ENCODE assay signal across 1 cellular context in the genomic region with DNA sequence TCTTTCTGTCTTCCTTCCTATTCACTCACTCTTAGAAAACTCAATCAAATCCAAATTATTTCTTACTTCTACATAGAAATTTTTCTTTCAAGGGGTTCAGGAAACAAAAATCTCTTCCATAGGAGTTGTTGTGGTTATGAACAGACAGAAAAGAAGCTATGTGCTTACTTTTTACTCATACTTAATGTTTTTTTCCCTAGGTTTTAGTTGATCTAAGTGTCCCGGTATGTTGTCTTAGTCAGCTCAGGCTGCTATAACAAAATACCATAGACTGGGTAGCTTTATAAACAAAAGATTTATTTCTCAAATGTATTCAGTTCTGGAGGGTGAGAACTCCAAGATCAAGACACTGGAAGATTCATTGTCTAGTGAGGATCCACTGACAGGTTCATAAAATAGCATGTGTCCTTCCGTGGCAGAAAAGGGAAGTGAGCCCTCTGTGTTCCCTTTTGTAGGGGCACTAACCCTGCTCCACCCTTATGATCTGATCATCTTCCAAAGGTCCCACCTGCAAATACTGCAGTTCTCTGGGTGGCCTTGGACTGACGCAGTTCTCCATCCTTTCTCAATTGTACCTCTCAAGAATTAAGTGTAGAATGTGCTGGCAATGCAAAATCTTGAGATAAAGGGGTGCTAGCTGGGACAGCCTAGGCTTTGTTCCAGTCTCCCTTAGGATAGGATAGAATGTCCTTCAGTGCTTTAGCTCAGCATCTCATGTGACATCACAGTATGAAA.
TF ChIP-seq lines count a peak whose summit lies in the region.

No MANE protein-coding gene starts in this region.

TF ChIP-seq in GM12878, 131 proteins besides CTCF, POLR2A, EP300 and RAD21 (continued from another document and continues in another):
- TF ChIP-seq, protein P1, sequence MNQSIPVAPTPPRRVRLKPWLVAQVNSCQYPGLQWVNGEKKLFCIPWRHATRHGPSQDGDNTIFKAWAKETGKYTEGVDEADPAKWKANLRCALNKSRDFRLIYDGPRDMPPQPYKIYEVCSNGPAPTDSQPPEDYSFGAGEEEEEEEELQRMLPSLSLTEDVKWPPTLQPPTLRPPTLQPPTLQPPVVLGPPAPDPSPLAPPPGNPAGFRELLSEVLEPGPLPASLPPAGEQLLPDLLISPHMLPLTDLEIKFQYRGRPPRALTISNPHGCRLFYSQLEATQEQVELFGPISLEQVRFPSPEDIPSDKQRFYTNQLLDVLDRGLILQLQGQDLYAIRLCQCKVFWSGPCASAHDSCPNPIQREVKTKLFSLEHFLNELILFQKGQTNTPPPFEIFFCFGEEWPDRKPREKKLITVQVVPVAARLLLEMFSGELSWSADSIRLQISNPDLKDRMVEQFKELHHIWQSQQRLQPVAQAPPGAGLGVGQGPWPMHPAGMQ (IDR thresholded peaks at IDR 0.05; ENCODE audit: borderline replicate concordance) = no peak
- TF ChIP-seq, protein P2, sequence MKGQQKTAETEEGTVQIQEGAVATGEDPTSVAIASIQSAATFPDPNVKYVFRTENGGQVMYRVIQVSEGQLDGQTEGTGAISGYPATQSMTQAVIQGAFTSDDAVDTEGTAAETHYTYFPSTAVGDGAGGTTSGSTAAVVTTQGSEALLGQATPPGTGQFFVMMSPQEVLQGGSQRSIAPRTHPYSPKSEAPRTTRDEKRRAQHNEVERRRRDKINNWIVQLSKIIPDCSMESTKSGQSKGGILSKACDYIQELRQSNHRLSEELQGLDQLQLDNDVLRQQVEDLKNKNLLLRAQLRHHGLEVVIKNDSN (IDR thresholded peaks at IDR 0.05; ENCODE audit: borderline replicate concordance, extremely low read length, insufficient read depth, low read depth, low read length) = no peak
- TF ChIP-seq MYC (IDR thresholded peaks at IDR 0.05; ENCODE audit: insufficient read depth, insufficient read length, insufficient replicate concordance, low read length, severe bottlenecking) = no peak
- TF ChIP-seq, protein P3, sequence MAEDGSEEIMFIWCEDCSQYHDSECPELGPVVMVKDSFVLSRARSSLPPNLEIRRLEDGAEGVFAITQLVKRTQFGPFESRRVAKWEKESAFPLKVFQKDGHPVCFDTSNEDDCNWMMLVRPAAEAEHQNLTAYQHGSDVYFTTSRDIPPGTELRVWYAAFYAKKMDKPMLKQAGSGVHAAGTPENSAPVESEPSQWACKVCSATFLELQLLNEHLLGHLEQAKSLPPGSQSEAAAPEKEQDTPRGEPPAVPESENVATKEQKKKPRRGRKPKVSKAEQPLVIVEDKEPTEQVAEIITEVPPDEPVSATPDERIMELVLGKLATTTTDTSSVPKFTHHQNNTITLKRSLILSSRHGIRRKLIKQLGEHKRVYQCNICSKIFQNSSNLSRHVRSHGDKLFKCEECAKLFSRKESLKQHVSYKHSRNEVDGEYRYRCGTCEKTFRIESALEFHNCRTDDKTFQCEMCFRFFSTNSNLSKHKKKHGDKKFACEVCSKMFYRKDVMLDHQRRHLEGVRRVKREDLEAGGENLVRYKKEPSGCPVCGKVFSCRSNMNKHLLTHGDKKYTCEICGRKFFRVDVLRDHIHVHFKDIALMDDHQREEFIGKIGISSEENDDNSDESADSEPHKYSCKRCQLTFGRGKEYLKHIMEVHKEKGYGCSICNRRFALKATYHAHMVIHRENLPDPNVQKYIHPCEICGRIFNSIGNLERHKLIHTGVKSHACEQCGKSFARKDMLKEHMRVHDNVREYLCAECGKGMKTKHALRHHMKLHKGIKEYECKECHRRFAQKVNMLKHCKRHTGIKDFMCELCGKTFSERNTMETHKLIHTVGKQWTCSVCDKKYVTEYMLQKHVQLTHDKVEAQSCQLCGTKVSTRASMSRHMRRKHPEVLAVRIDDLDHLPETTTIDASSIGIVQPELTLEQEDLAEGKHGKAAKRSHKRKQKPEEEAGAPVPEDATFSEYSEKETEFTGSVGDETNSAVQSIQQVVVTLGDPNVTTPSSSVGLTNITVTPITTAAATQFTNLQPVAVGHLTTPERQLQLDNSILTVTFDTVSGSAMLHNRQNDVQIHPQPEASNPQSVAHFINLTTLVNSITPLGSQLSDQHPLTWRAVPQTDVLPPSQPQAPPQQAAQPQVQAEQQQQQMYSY (CRISPR knock-in tag; IDR thresholded peaks at IDR 0.05) = no peak
- TF ChIP-seq, protein P4, sequence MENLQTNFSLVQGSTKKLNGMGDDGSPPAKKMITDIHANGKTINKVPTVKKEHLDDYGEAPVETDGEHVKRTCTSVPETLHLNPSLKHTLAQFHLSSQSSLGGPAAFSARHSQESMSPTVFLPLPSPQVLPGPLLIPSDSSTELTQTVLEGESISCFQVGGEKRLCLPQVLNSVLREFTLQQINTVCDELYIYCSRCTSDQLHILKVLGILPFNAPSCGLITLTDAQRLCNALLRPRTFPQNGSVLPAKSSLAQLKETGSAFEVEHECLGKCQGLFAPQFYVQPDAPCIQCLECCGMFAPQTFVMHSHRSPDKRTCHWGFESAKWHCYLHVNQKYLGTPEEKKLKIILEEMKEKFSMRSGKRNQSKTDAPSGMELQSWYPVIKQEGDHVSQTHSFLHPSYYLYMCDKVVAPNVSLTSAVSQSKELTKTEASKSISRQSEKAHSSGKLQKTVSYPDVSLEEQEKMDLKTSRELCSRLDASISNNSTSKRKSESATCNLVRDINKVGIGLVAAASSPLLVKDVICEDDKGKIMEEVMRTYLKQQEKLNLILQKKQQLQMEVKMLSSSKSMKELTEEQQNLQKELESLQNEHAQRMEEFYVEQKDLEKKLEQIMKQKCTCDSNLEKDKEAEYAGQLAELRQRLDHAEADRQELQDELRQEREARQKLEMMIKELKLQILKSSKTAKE (IDR thresholded peaks at IDR 0.05; ENCODE audit: low read depth, poor library complexity, severe bottlenecking) = no peak
- TF ChIP-seq IRF4 (IDR thresholded peaks at IDR 0.05; ENCODE audit: low read depth, low read length) = peak; percentile 79
- TF ChIP-seq, protein P5, sequence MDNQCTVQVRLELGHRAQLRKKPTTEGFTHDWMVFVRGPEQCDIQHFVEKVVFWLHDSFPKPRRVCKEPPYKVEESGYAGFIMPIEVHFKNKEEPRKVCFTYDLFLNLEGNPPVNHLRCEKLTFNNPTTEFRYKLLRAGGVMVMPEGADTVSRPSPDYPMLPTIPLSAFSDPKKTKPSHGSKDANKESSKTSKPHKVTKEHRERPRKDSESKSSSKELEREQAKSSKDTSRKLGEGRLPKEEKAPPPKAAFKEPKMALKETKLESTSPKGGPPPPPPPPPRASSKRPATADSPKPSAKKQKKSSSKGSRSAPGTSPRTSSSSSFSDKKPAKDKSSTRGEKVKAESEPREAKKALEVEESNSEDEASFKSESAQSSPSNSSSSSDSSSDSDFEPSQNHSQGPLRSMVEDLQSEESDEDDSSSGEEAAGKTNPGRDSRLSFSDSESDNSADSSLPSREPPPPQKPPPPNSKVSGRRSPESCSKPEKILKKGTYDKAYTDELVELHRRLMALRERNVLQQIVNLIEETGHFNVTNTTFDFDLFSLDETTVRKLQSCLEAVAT (IDR thresholded peaks at IDR 0.05) = no peak
- TF ChIP-seq RCOR1 (conservative IDR thresholded peaks at IDR 0.05; ENCODE audit: low read depth, low read length) = no peak
- TF ChIP-seq JUNB (IDR thresholded peaks at IDR 0.05) = no peak
- no peak for TF ChIP-seq SMAD5 (IDR thresholded peaks at IDR 0.05; ENCODE audit: low read depth)
- TF ChIP-seq, protein P6, sequence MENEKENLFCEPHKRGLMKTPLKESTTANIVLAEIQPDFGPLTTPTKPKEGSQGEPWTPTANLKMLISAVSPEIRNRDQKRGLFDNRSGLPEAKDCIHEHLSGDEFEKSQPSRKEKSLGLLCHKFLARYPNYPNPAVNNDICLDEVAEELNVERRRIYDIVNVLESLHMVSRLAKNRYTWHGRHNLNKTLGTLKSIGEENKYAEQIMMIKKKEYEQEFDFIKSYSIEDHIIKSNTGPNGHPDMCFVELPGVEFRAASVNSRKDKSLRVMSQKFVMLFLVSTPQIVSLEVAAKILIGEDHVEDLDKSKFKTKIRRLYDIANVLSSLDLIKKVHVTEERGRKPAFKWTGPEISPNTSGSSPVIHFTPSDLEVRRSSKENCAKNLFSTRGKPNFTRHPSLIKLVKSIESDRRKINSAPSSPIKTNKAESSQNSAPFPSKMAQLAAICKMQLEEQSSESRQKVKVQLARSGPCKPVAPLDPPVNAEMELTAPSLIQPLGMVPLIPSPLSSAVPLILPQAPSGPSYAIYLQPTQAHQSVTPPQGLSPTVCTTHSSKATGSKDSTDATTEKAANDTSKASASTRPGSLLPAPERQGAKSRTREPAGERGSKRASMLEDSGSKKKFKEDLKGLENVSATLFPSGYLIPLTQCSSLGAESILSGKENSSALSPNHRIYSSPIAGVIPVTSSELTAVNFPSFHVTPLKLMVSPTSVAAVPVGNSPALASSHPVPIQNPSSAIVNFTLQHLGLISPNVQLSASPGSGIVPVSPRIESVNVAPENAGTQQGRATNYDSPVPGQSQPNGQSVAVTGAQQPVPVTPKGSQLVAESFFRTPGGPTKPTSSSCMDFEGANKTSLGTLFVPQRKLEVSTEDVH (IDR thresholded peaks at IDR 0.05; ENCODE audit: low read depth, partially characterized antibody) = no peak
- TF ChIP-seq SUPT20H (IDR thresholded peaks at IDR 0.05; ENCODE audit: borderline replicate concordance, control insufficient read depth, low read depth, low read length) = no peak
- no peak for TF ChIP-seq JUND (IDR thresholded peaks at IDR 0.05; ENCODE audit: low read depth, low read length)
- TF ChIP-seq, protein P7, sequence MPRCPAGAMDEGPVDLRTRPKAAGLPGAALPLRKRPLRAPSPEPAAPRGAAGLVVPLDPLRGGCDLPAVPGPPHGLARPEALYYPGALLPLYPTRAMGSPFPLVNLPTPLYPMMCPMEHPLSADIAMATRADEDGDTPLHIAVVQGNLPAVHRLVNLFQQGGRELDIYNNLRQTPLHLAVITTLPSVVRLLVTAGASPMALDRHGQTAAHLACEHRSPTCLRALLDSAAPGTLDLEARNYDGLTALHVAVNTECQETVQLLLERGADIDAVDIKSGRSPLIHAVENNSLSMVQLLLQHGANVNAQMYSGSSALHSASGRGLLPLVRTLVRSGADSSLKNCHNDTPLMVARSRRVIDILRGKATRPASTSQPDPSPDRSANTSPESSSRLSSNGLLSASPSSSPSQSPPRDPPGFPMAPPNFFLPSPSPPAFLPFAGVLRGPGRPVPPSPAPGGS (IDR thresholded peaks at IDR 0.05; ENCODE audit: borderline replicate concordance, insufficient read depth, low read depth, low read length, poor library complexity, severe bottlenecking) = no peak
- no peak for TF ChIP-seq EZH2 (IDR thresholded peaks at IDR 0.05; ENCODE audit: borderline replicate concordance, control insufficient read depth, low read depth, low read length)
- no peak for TF ChIP-seq ZNF217 (IDR thresholded peaks at IDR 0.05)
- TF ChIP-seq, protein P8, sequence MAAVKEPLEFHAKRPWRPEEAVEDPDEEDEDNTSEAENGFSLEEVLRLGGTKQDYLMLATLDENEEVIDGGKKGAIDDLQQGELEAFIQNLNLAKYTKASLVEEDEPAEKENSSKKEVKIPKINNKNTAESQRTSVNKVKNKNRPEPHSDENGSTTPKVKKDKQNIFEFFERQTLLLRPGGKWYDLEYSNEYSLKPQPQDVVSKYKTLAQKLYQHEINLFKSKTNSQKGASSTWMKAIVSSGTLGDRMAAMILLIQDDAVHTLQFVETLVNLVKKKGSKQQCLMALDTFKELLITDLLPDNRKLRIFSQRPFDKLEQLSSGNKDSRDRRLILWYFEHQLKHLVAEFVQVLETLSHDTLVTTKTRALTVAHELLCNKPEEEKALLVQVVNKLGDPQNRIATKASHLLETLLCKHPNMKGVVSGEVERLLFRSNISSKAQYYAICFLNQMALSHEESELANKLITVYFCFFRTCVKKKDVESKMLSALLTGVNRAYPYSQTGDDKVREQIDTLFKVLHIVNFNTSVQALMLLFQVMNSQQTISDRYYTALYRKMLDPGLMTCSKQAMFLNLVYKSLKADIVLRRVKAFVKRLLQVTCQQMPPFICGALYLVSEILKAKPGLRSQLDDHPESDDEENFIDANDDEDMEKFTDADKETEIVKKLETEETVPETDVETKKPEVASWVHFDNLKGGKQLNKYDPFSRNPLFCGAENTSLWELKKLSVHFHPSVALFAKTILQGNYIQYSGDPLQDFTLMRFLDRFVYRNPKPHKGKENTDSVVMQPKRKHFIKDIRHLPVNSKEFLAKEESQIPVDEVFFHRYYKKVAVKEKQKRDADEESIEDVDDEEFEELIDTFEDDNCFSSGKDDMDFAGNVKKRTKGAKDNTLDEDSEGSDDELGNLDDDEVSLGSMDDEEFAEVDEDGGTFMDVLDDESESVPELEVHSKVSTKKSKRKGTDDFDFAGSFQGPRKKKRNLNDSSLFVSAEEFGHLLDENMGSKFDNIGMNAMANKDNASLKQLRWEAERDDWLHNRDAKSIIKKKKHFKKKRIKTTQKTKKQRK (IDR thresholded peaks at IDR 0.05; ENCODE audit: low read depth, low read length) = no peak
- TF ChIP-seq ESRRA (IDR thresholded peaks at IDR 0.05; ENCODE audit: low read length) = no peak
- peak; percentile 65 for TF ChIP-seq DPF2 (IDR thresholded peaks at IDR 0.05)
- no peak for TF ChIP-seq SREBF1 (IDR thresholded peaks at IDR 0.05; ENCODE audit: low read length)
- TF ChIP-seq MXI1 (IDR thresholded peaks at IDR 0.05; ENCODE audit: low read depth, low read length) = no peak
- no peak for TF ChIP-seq GATAD2B (conservative IDR thresholded peaks at IDR 0.05; ENCODE audit: low read depth)
- TF ChIP-seq CREB1 (IDR thresholded peaks at IDR 0.05; ENCODE audit: low read depth) = no peak; the same call in 1 of the 2 replicates
- no peak for TF ChIP-seq MEF2A (IDR thresholded peaks at IDR 0.05; ENCODE audit: insufficient read depth, low read depth, low read length)
- no peak for TF ChIP-seq CBX5 (IDR thresholded peaks at IDR 0.05; ENCODE audit: low read depth)
- TF ChIP-seq, protein P9, sequence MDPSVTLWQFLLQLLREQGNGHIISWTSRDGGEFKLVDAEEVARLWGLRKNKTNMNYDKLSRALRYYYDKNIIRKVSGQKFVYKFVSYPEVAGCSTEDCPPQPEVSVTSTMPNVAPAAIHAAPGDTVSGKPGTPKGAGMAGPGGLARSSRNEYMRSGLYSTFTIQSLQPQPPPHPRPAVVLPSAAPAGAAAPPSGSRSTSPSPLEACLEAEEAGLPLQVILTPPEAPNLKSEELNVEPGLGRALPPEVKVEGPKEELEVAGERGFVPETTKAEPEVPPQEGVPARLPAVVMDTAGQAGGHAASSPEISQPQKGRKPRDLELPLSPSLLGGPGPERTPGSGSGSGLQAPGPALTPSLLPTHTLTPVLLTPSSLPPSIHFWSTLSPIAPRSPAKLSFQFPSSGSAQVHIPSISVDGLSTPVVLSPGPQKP (IDR thresholded peaks at IDR 0.05; ENCODE audit: low read depth, low read length) = no peak
